ENCODE assay signal across 8 cellular contexts in genomic region chr4:16225139-16225538, GRCh38. TPM values are rescaled to one million over a fixed set of nuclear protein-coding genes. Genes with fewer than 3 reads are reported as not detected.
DNase-seq lines count a peak whose midpoint lies in the region; ATAC-seq and TF ChIP-seq lines count a peak whose summit lies in the region.

No MANE protein-coding gene starts in this region.

- peak overlapping the region; percentile 82 for H3K27ac Mint-ChIP-seq in activated T-helper 1 cell treated with anti-CD3 and anti-CD28 coated beads, Interleukin-12 subunit alpha, Interleukin-12 subunit beta, Interleukin-2, Interleukin-4 antibody, amounts not matched to agents 30 ng/mL and 10 ng/mL and 1 ng/mL, durations not matched to agents 14 hours and 24 hours and 36 hours

- 18% methylated on average over 5 of the region's 5 CpGs for WGBS in hepatocyte (ENCODE audit: low lambda C conversion rate, missing lambda C conversion rate)

- H3K9me3 ChIP-seq in A673 (ENCODE audit: low read depth, low read length, poor library complexity, severe bottlenecking) (no peaks in the 10 kb centered on the region), HCT116 (ENCODE audit: control insufficient read depth in 1 of 2, insufficient read depth in 1 of 2, low read depth in 1 of 2, low read length in 2 of 2) (no peaks in the 10 kb centered on the region), hepatocyte (ENCODE audit: low read depth) (no peaks in the 10 kb centered on the region), stomach smooth muscle (ENCODE audit: control insufficient read depth in 2 of 2, low read length in 2 of 2) (no peaks in the 10 kb centered on the region)

- H3K27ac ChIP-seq in A673 (ENCODE audit: low read depth, low read length, poor library complexity, severe bottlenecking), result peak overlapping the region; percentile 66
- H3K27ac ChIP-seq in HCT116 (ENCODE audit: low read depth, low read length), result no peak overlapping the region
- H3K27ac ChIP-seq in hepatocyte, result peak overlapping the region; percentile 97
- H3K27ac ChIP-seq in stomach smooth muscle (ENCODE audit: low read length), result no peak overlapping the region

- H3K79me2 ChIP-seq in HCT116 (ENCODE audit: insufficient read depth, low read length) (no peaks in the 10 kb centered on the region), hepatocyte (peaks cover 68% of the 10 kb centered on the region)

- no peak overlapping the region for H2AFZ ChIP-seq in HCT116 (ENCODE audit: low read depth, low read length, poor library complexity, severe bottlenecking)
- H2AFZ ChIP-seq in hepatocyte, result peak overlapping the region; percentile 79

- H3K36me3 Mint-ChIP-seq in activated T-helper 1 cell treated with anti-CD3 and anti-CD28 coated beads, Interleukin-12 subunit alpha, Interleukin-12 subunit beta, Interleukin-2, Interleukin-4 antibody, amounts not matched to agents 30 ng/mL and 10 ng/mL and 1 ng/mL, durations not matched to agents 14 hours and 24 hours and 36 hours (ENCODE audit: low read depth), result peaks cover 10% of the 10 kb centered on the region

- H3K9me2 ChIP-seq in HCT116 (ENCODE audit: insufficient read depth) (no peaks in the 10 kb centered on the region), hepatocyte (replicated peaks; ENCODE audit: insufficient read depth) (no peaks in the 10 kb centered on the region)

- H4K20me1 ChIP-seq in HCT116 (ENCODE audit: insufficient read depth), result no peaks in the 10 kb centered on the region
- peaks cover 32% of the 10 kb centered on the region for H4K20me1 ChIP-seq in hepatocyte (ENCODE audit: insufficient read depth, poor library complexity, severe bottlenecking)

- TSS peak; percentile 53 for BruUV-seq in A673 (replicated peaks; lab: Mats Ljungman, UMichigan)
- BruUV-seq in HCT116 (replicated peaks; lab: Mats Ljungman, UMichigan), result TSS peak; percentile 64

- DNase-seq in A673 (ENCODE audit: low spot score) (peak; percentile 27), HCT116 (ENCODE audit: low read depth, low spot score) (no peak), hepatocyte (ENCODE audit: low spot score) (no peak), DMS114 treated with DMSO at 0.1 percent for 48 hours (lab: John Stamatoyannopoulos, UW; ENCODE audit: unreplicated experiment) (no peak), globus pallidus (ENCODE audit: low spot score) (no peak)
- no peak for DNase-seq in activated T-helper 1 cell treated with anti-CD3 and anti-CD28 coated beads, Interleukin-12 subunit alpha, Interleukin-12 subunit beta, Interleukin-2, Interleukin-4 antibody, amounts not matched to agents 30 ng/mL and 10 ng/mL and 1 ng/mL, durations not matched to agents 14 hours and 24 hours and 36 hours (ENCODE audit: low spot score)
- no peak for DNase-seq in effector CD8-positive, alpha-beta T cell (lab: John Stamatoyannopoulos, UW)

- H3K4me3 ChIP-seq in A673 (ENCODE audit: low read depth, low read length, poor library complexity, severe bottlenecking) (peak overlapping the region; percentile 89), HCT116 (replicated peaks in 1 of 2; ENCODE audit: low read depth in 1 of 2, low read length in 2 of 2) (peak overlapping the region; percentile 77 to 78), hepatocyte (peak overlapping the region; percentile 68), stomach smooth muscle (ENCODE audit: low read length in 2 of 2) (peak overlapping the region; percentile 60 to 83)

- peaks cover 33% of the 10 kb centered on the region for H3K4me1 ChIP-seq in A673 (ENCODE audit: insufficient read depth, low read length, poor library complexity, severe bottlenecking)
- peaks cover 0 to 16% of the 10 kb centered on the region in 2 experiments; a peak in 3 of 4 replicates for H3K4me1 ChIP-seq in HCT116 (ENCODE audit: control insufficient read depth in 1 of 2, insufficient read depth in 2 of 2, low read length in 2 of 2)
- H3K4me1 ChIP-seq in hepatocyte (ENCODE audit: insufficient read depth), result peaks cover 27% of the 10 kb centered on the region
- peaks cover 14% of the 10 kb centered on the region for H3K4me1 ChIP-seq in stomach smooth muscle (ENCODE audit: control insufficient read depth, insufficient read depth, low read length)

- H3K9ac ChIP-seq in HCT116 (ENCODE audit: low read length) (peak overlapping the region; percentile 65), stomach smooth muscle (ENCODE audit: low read length in 2 of 2) (peak overlapping the region in 1 of 2 donors; percentile 69)

- H3K4me1 Mint-ChIP-seq in activated T-helper 1 cell treated with anti-CD3 and anti-CD28 coated beads, Interleukin-12 subunit alpha, Interleukin-12 subunit beta, Interleukin-2, Interleukin-4 antibody, amounts not matched to agents 30 ng/mL and 10 ng/mL and 1 ng/mL, durations not matched to agents 14 hours and 24 hours and 36 hours (ENCODE audit: low read depth), result peaks cover 55% of the 10 kb centered on the region

- H3K4me3 Mint-ChIP-seq in activated T-helper 1 cell treated with anti-CD3 and anti-CD28 coated beads, Interleukin-12 subunit alpha, Interleukin-12 subunit beta, Interleukin-2, Interleukin-4 antibody, amounts not matched to agents 30 ng/mL and 10 ng/mL and 1 ng/mL, durations not matched to agents 14 hours and 24 hours and 36 hours, result peak overlapping the region; percentile 87

- no peak for TF ChIP-seq POLR2A in HCT116 (IDR thresholded peaks at IDR 0.05; ENCODE audit: borderline replicate concordance, extremely low read depth, insufficient read depth, insufficient read length)

- no peak for TF ChIP-seq CTCF in A673 (conservative IDR thresholded peaks at IDR 0.05; ENCODE audit: low read depth, low read length)
- TF ChIP-seq CTCF in HCT116 (IDR thresholded peaks at IDR 0.05 in 2 of 3, conservative IDR thresholded peaks at IDR 0.05 in 1 of 3; ENCODE audit: borderline replicate concordance in 1 of 3, insufficient read depth in 1 of 3, low read depth in 2 of 3, low read length in 2 of 3), result no peak
- no peak for TF ChIP-seq CTCF in hepatocyte (IDR thresholded peaks at IDR 0.05; ENCODE audit: poor library complexity)

- H3K27me3 Mint-ChIP-seq in activated T-helper 1 cell treated with anti-CD3 and anti-CD28 coated beads, Interleukin-12 subunit alpha, Interleukin-12 subunit beta, Interleukin-2, Interleukin-4 antibody, amounts not matched to agents 30 ng/mL and 10 ng/mL and 1 ng/mL, durations not matched to agents 14 hours and 24 hours and 36 hours (ENCODE audit: insufficient read depth), result no peaks in the 10 kb centered on the region

- H3K36me3 ChIP-seq in A673 (ENCODE audit: insufficient read depth, low read length, poor library complexity, severe bottlenecking) (no peaks in the 10 kb centered on the region), HCT116 (ENCODE audit: control insufficient read depth in 1 of 2, insufficient read depth in 2 of 2, low read length in 2 of 2) (no peaks in the 10 kb centered on the region), hepatocyte (replicated peaks; ENCODE audit: insufficient read depth, low read depth) (no peaks in the 10 kb centered on the region), stomach smooth muscle (ENCODE audit: control insufficient read depth in 2 of 2, insufficient read depth in 2 of 2, low read length in 2 of 2) (no peaks in the 10 kb centered on the region)

- intact Hi-C loops in A673 (cut with micrococcal nuclease; ENCODE audit: unreplicated experiment) (no loop called here), HCT116 (cut with micrococcal nuclease) (no loop called here)
- intact Hi-C loops in activated T-helper 1 cell treated with anti-CD3 and anti-CD28 coated beads, Interleukin-12 subunit alpha, Interleukin-12 subunit beta, Interleukin-2, Interleukin-4 antibody, amounts not matched to agents 30 ng/mL and 10 ng/mL and 1 ng/mL, durations not matched to agents 14 hours and 24 hours and 36 hours (cut with micrococcal nuclease), result loop anchor here (1.0 to 10.0 kb wide), 9 partner anchors 8 to 1800 kb away; partner anchors contain the start of genes CLRN2, CPEB2, DCAF16 and FAM200B

- POLR2A ChIA-PET in A673 (lab: Charles Lee; ENCODE audit: low non-redundant PET) (no interaction called here), HCT116 (lab: Charles Lee) (no interaction called here)

- H3K9me3 Mint-ChIP-seq in activated T-helper 1 cell treated with anti-CD3 and anti-CD28 coated beads, Interleukin-12 subunit alpha, Interleukin-12 subunit beta, Interleukin-2, Interleukin-4 antibody, amounts not matched to agents 30 ng/mL and 10 ng/mL and 1 ng/mL, durations not matched to agents 14 hours and 24 hours and 36 hours, result no peaks in the 10 kb centered on the region

- RAD21 ChIA-PET in HCT116 (lab: Charles Lee; ENCODE audit: low non-redundant PET in 1 of 2, low total read pairs in 2 of 2, uncharacterized antibody in 2 of 2, unreplicated experiment in 2 of 2), result no interaction called here

- TF ChIP-seq RAD21 in HCT116 (IDR thresholded peaks at IDR 0.05; ENCODE audit: low read depth), result no peak

- H3K4me2 ChIP-seq in HCT116 (ENCODE audit: low read length) (peak overlapping the region; percentile 95), hepatocyte (peak overlapping the region; percentile 83)

- ATAC-seq in HCT116, result no peak

- CTCF ChIA-PET in A673 (lab: Charles Lee) (no interaction called here), HCT116 (lab: Charles Lee) (no interaction called here)

- no peaks in the 10 kb centered on the region for H3K27me3 ChIP-seq in A673 (replicated peaks; ENCODE audit: insufficient read depth, low read depth, low read length, poor library complexity)
- H3K27me3 ChIP-seq in HCT116 (ENCODE audit: insufficient read depth, low read length), result no peaks in the 10 kb centered on the region
- H3K27me3 ChIP-seq in hepatocyte, result no peaks in the 10 kb centered on the region
- H3K27me3 ChIP-seq in stomach smooth muscle (ENCODE audit: control insufficient read depth in 1 of 2, insufficient read depth in 2 of 2, low read length in 2 of 2), result no peaks in the 10 kb centered on the region

TF ChIP-seq in HCT116, 20 proteins besides CTCF, POLR2A, EP300 and RAD21:
- TF ChIP-seq FOSL1 (IDR thresholded peaks at IDR 0.05; ENCODE audit: low read depth), result no peak
- TF ChIP-seq ZNF274 (IDR thresholded peaks at IDR 0.05; ENCODE audit: low read depth, low read length), result no peak
- TF ChIP-seq MAX (IDR thresholded peaks at IDR 0.05), result no peak
- TF ChIP-seq YY1 (IDR thresholded peaks at IDR 0.05; ENCODE audit: extremely low read depth, insufficient replicate concordance, low read depth, low read length), result no peak
- no peak for TF ChIP-seq ZFX (IDR thresholded peaks at IDR 0.05)
- no peak for TF ChIP-seq EZH2phosphoT487 (IDR thresholded peaks at IDR 0.05; ENCODE audit: borderline replicate concordance)

RNA-seq across cellular contexts. Expression of gene TAPT1, which starts 1.1 kb away (rescaled TPM):
- 48.6 and 54.0 TPM in 2 replicates for total RNA-seq in A673 (2021)
- 11.7 TPM for total RNA-seq in HCT116 (2021; ENCODE audit: unreplicated experiment)
- polyA plus RNA-seq in HCT116 (2012), result 7.9 and 8.9 TPM in 2 replicates
- 26.0 and 31.8 TPM in 2 replicates for total RNA-seq in activated T-helper 1 cell treated with anti-CD3 and anti-CD28 coated beads, Interleukin-12 subunit alpha, Interleukin-12 subunit beta, Interleukin-2, Interleukin-4 antibody, amounts not matched to agents 30 ng/mL and 10 ng/mL and 1 ng/mL, durations not matched to agents 14 hours and 24 hours and 36 hours
- 15.9 and 19.3 TPM in 2 replicates for total RNA-seq in hepatocyte
- polyA plus RNA-seq in hepatocyte, result 12.9 and 14.5 TPM in 2 replicates

Comparison
In these comparisons a context has a peak if more than half of its experiments do, and no peak if none do; other contexts are left out.
1. H3K27ac ChIP-seq: peak in A673 (single experiment) and hepatocyte (single experiment); none in HCT116 (single experiment) and stomach smooth muscle (single experiment).
2. Peak in every context shown above with its lines, with median percentiles within 50 percentile points of each other: H3K4me3 ChIP-seq.